In the genomic region with DNA sequence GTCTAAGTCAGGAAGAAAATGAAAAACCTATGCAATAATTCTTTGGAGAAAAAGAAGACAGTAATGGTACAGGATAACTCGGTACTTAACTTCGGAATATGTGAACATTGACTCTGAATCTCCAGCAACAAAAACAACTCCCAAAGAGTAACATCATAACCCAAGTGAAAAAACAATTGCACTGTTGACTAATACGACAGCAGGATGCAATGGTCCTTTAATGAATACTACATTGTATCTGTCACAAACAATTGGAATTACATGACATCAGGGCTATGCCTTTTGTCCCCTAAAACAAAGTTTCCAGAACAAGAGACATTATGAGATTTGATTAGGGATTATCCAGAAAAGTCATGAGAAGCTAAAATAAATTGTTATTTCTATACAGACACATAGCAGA, we compare ENCODE assay signal across 24 cellular contexts.
"Had no signal": no experiment of that assay in that cellular context is flagged by ENCODE, and none has a peak within 500 bp of the region (broad histone marks: within the 10 kb centered on the region; RNA-seq: fewer than 3 reads in every experiment).

No MANE protein-coding gene starts in this region.

- ATAC-seq: effector memory CD8-positive, alpha-beta T cell; left lobe of liver; naive thymus-derived CD8-positive, alpha-beta T cell; sciatic nerve; stimulated activated naive CD8-positive, alpha-beta T cell treated with anti-CD3 and anti-CD28 coated beads, Interleukin-15, amount 100 ng/mL, for 72 hours; upper lobe of right lung had no signal

- H3K27me3 ChIP-seq: colonic mucosa, esophagus squamous epithelium, transverse colon, upper lobe of right lung, uterus had no signal

- H3K4me1 ChIP-seq: colonic mucosa, esophagus squamous epithelium, transverse colon, upper lobe of right lung, uterus had no signal

- DNase-seq: central memory CD4-positive, alpha-beta T cell; colonic mucosa; dermis blood vessel endothelial cell; effector memory CD8-positive, alpha-beta T cell; erythroblast; esophagus squamous epithelium; foreskin melanocyte; immature natural killer cell; mesenchymal stem cell; naive thymus-derived CD8-positive, alpha-beta T cell; nephron progenitor cell; stimulated activated CD4-positive, alpha-beta T cell treated with anti-CD3 and anti-CD28 coated beads, Interleukin-12 subunit alpha, Interleukin-12 subunit beta, amount 100 ng/mL, for 4 hours; stimulated activated CD4-positive, alpha-beta T cell treated with anti-CD3 and anti-CD28 coated beads, Interleukin-1b, Interleukin-23, amount 100 ng/mL, for 48 hours; stimulated activated CD4-positive, alpha-beta T cell treated with anti-CD3 and anti-CD28 coated beads, Interleukin-4, amount 100 ng/mL, for 1 hour; stimulated activated CD8-positive, alpha-beta memory T cell treated with anti-CD3 and anti-CD28 coated beads, Interleukin-4, amount 100 ng/mL, for 48 hours; stimulated activated naive CD4-positive, alpha-beta T cell; stimulated activated naive CD8-positive, alpha-beta T cell treated with anti-CD3 and anti-CD28 coated beads, Interleukin-15, amount 100 ng/mL, for 72 hours; transverse colon; upper lobe of right lung; uterus had no signal

- H3K9me3 ChIP-seq: colonic mucosa, esophagus squamous epithelium, transverse colon, upper lobe of right lung, uterus had no signal

- H3K4me3 ChIP-seq: colonic mucosa, esophagus squamous epithelium, lung, smooth muscle cell, transverse colon, upper lobe of right lung, uterus had no signal

- H3K27ac ChIP-seq: colonic mucosa, esophagus squamous epithelium, transverse colon, upper lobe of right lung, uterus had no signal
